In genomic region chr12:132143328-132144071, GRCh38 we compare ENCODE assay signal across 8 cellular contexts. TPM values are rescaled to one million over a fixed set of nuclear protein-coding genes. Genes with fewer than 3 reads are reported as not detected.
A peak's percentile ranks its signal among the peaks of the same experiment; 100 is the strongest.
DNase-seq lines count a peak whose midpoint lies in the region; ATAC-seq and TF ChIP-seq lines count a peak whose summit lies in the region.

No MANE protein-coding gene starts in this region.

- TF ChIP-seq POLR2A in IMR-90 (IDR thresholded peaks at IDR 0.05; ENCODE audit: low read depth, low read length): no peak

- H3K9me1 ChIP-seq in IMR-90 (ENCODE audit: insufficient read depth, low read length): 0 out of 2 replicates have a peak, but pooled peaks cover 3% of the 10 kb centered on the region

- H2BK5ac ChIP-seq in IMR-90 (ENCODE audit: low read depth, low read length, poor library complexity, severe bottlenecking): no peak overlapping the region

- peaks cover 13 to 40% of the 10 kb centered on the region in 2 experiments for H3K79me1 ChIP-seq in IMR-90 (ENCODE audit: low read depth in 1 of 2, low read length in 2 of 2)

- no peak overlapping the region for H4K8ac ChIP-seq in IMR-90 (ENCODE audit: low read depth in 2 of 2, low read length in 2 of 2)

- H3K27ac Mint-ChIP-seq in activated naive CD8-positive, alpha-beta T cell treated with anti-CD3 and anti-CD28 coated beads, Interleukin-2, amount 50 U/mL, for 24 hours: peak overlapping the region; percentile 55

- intact Hi-C loops in IMR-90 (cut with micrococcal nuclease): no loop called here

- peak; percentile 28 for ATAC-seq in GM21515 (IDR thresholded peaks at IDR 0.05; ENCODE audit: unreplicated experiment)
- peak; percentile 53 for ATAC-seq in IMR-90 (ENCODE audit: low read depth)
- peak; percentile 37 for ATAC-seq in activated naive CD8-positive, alpha-beta T cell treated with anti-CD3 and anti-CD28 coated beads, Interleukin-2, amount 50 U/mL, for 24 hours

- no peak overlapping the region for H4K5ac ChIP-seq in IMR-90 (ENCODE audit: low read depth, low read length)

- peak overlapping the region; percentile 84 for H3K4me3 Mint-ChIP-seq in activated naive CD8-positive, alpha-beta T cell treated with anti-CD3 and anti-CD28 coated beads, Interleukin-2, amount 50 U/mL, for 24 hours

- H3K4me2 ChIP-seq in DOHH2 (ENCODE audit: low read length): peak overlapping the region; percentile 77
- H3K4me2 ChIP-seq in IMR-90 (ENCODE audit: low read depth, low read length): peak overlapping the region; percentile 98

- H3K14ac ChIP-seq in IMR-90 (replicated peaks; ENCODE audit: low read depth, low read length): no peak overlapping the region

- no peaks in the 10 kb centered on the region for H3K9me3 ChIP-seq in DOHH2 (ENCODE audit: control insufficient read depth, insufficient read depth, low read length)
- H3K9me3 ChIP-seq in IMR-90 (ENCODE audit: control insufficient read depth, insufficient read depth, low read length): no peaks in the 10 kb centered on the region
- H3K9me3 ChIP-seq in subcutaneous abdominal adipose tissue (ENCODE audit: control insufficient read depth in 5 of 5, low read length in 5 of 5): no peaks in the 10 kb centered on the region

- no peak overlapping the region for H2BK15ac ChIP-seq in IMR-90 (ENCODE audit: low read depth, low read length)

- H3K79me2 ChIP-seq in DOHH2 (ENCODE audit: control insufficient read depth, low read length): peaks cover 70% of the 10 kb centered on the region

- in situ Hi-C loops in IMR-90 (cut with MboI; ENCODE audit: low sequenced_read_pairs): no loop called here

- no peak overlapping the region for H2BK20ac ChIP-seq in IMR-90 (ENCODE audit: low read depth, low read length)

- POLR2A ChIA-PET in IMR-90 (lab: Charles Lee; ENCODE audit: unreplicated experiment): no interaction called here

- H3K27me3 Mint-ChIP-seq in activated naive CD8-positive, alpha-beta T cell treated with anti-CD3 and anti-CD28 coated beads, Interleukin-2, amount 50 U/mL, for 24 hours: peaks cover 2% of the 10 kb centered on the region

- peaks cover 12% of the 10 kb centered on the region for H3K36me3 Mint-ChIP-seq in activated naive CD8-positive, alpha-beta T cell treated with anti-CD3 and anti-CD28 coated beads, Interleukin-2, amount 50 U/mL, for 24 hours (ENCODE audit: low read depth)

- H3K9me2 ChIP-seq in DOHH2 (replicated peaks; ENCODE audit: control insufficient read depth, low read length): no peaks in the 10 kb centered on the region

- H3K9ac ChIP-seq in IMR-90 (ENCODE audit: low read depth, low read length) (peak overlapping the region; percentile 12; the same call in 1 of the 2 replicates), subcutaneous abdominal adipose tissue (ENCODE audit: low read length in 5 of 5) (peak overlapping the region in 4 of 5 donors; percentile 66 to 84 (median 78))

- no peaks in the 10 kb centered on the region for H3K9me3 Mint-ChIP-seq in activated naive CD8-positive, alpha-beta T cell treated with anti-CD3 and anti-CD28 coated beads, Interleukin-2, amount 50 U/mL, for 24 hours

- H2AK9ac ChIP-seq in IMR-90 (replicated peaks; ENCODE audit: low read depth, low read length, poor library complexity): peak overlapping the region; percentile 65

- no peak overlapping the region for H2BK120ac ChIP-seq in IMR-90 (ENCODE audit: low read depth, low read length)

- H3K27ac ChIP-seq in DOHH2 (ENCODE audit: low read depth, low read length): no peak overlapping the region
- H3K27ac ChIP-seq in IMR-90 (ENCODE audit: insufficient read depth, low read length): peak overlapping the region; percentile 22; the same call in 1 of the 2 replicates
- H3K27ac ChIP-seq in subcutaneous abdominal adipose tissue (ENCODE audit: low read depth, low read length): no peak overlapping the region

- dilution Hi-C loops in IMR-90 (cut with HindIII; ENCODE audit: low sequenced_read_pairs, unreplicated experiment): no loop called here

- no peak overlapping the region for H3K4ac ChIP-seq in IMR-90 (ENCODE audit: low read depth, low read length)

- H3K27me3 ChIP-seq in DOHH2 (ENCODE audit: control insufficient read depth, low read length): no peaks in the 10 kb centered on the region
- no peaks in the 10 kb centered on the region for H3K27me3 ChIP-seq in IMR-90 (ENCODE audit: control insufficient read depth, insufficient read depth, low read length)
- H3K27me3 ChIP-seq in kidney epithelial cell (ENCODE audit: control insufficient read depth, insufficient read depth, low read length): no peaks in the 10 kb centered on the region
- no peaks in the 10 kb centered on the region for H3K27me3 ChIP-seq in subcutaneous abdominal adipose tissue (ENCODE audit: control insufficient read depth in 5 of 5, insufficient read depth in 4 of 5, low read length in 5 of 5)

- no peaks in the 10 kb centered on the region for H3F3A ChIP-seq in DOHH2 (ENCODE audit: control insufficient read depth, insufficient read depth)

- TF ChIP-seq RAD21 in IMR-90 (IDR thresholded peaks at IDR 0.05; ENCODE audit: low read length): no peak

- H4K20me1 ChIP-seq in DOHH2 (ENCODE audit: control insufficient read depth, insufficient read depth, low read depth, low read length) (peaks cover 8% of the 10 kb centered on the region), IMR-90 (ENCODE audit: insufficient read depth, low read length) (peaks cover 5% of the 10 kb centered on the region; the same call in 1 of the 2 replicates)

- no peak for TF ChIP-seq CTCF in DOHH2 (IDR thresholded peaks at IDR 0.05; ENCODE audit: low read depth, low read length, poor library complexity, severe bottlenecking)
- no peak for TF ChIP-seq CTCF in IMR-90 (conservative IDR thresholded peaks at IDR 0.05; ENCODE audit: low read depth, low read length)
- no peak for TF ChIP-seq CTCF in kidney epithelial cell (IDR thresholded peaks at IDR 0.05; ENCODE audit: insufficient read depth, low read length, poor library complexity, severe bottlenecking)

- peak overlapping the region; percentile 99 for H2AFZ ChIP-seq in IMR-90 (replicated peaks; ENCODE audit: low read length, poor library complexity)

- no peak overlapping the region for H3K56ac ChIP-seq in IMR-90 (ENCODE audit: extremely low read depth, insufficient read depth, low read length)

- peaks cover 29% of the 10 kb centered on the region for H3K4me1 Mint-ChIP-seq in activated naive CD8-positive, alpha-beta T cell treated with anti-CD3 and anti-CD28 coated beads, Interleukin-2, amount 50 U/mL, for 24 hours

- H3K4me3 ChIP-seq in DOHH2 (ENCODE audit: low read length): peak overlapping the region; percentile 99
- H3K4me3 ChIP-seq in IMR-90 (ENCODE audit: insufficient read depth, low read depth, low read length): peak overlapping the region; percentile 95
- H3K4me3 ChIP-seq in kidney epithelial cell (ENCODE audit: low read depth, low read length): peak overlapping the region; percentile 94
- peak overlapping the region; percentile 54 to 86 (median 72) for H3K4me3 ChIP-seq in subcutaneous abdominal adipose tissue (ENCODE audit: low read depth in 1 of 5, low read length in 5 of 5)

- H3K36me3 ChIP-seq in DOHH2 (ENCODE audit: control insufficient read depth, low read length) (peaks cover 73% of the 10 kb centered on the region), IMR-90 (ENCODE audit: control insufficient read depth, insufficient read depth, low read length) (peaks cover 46% of the 10 kb centered on the region), kidney epithelial cell (ENCODE audit: control insufficient read depth, insufficient read depth, low read length) (no peaks in the 10 kb centered on the region), subcutaneous abdominal adipose tissue (ENCODE audit: control insufficient read depth in 5 of 5, insufficient read depth in 5 of 5, low read length in 5 of 5) (peaks cover 0 to 61% (median 46%) of the 10 kb centered on the region in 5 donors)

- no peak for DNase-seq in IMR-90
- DNase-seq in activated naive CD8-positive, alpha-beta T cell treated with anti-CD3 and anti-CD28 coated beads, Interleukin-2, amount 50 U/mL, for 24 hours: peak; percentile 30
- no peak for DNase-seq in kidney epithelial cell (ENCODE audit: low read depth)
- DNase-seq in pons (ENCODE audit: low spot score): no peak
- DNase-seq in NCI-H345 (lab: John Stamatoyannopoulos, UW): no peak

- 4% methylated on average over 42 of the region's 82 CpGs; no CpG with 5 or more reads in 1 of the 2 experiments for WGBS in IMR-90 (ENCODE audit: extremely low coverage in 2 of 2, insufficient read length in 1 of 2), 2 experiments

- CTCF ChIA-PET in IMR-90 (lab: Yijun Ruan, JAX): no interaction called here

- no TSS peak for BruUV-seq in IMR-90 (replicated peaks; lab: Mats Ljungman, UMichigan)

- H3K23ac ChIP-seq in IMR-90 (ENCODE audit: low read depth, low read length): no peak overlapping the region

- no peak overlapping the region for H3K18ac ChIP-seq in IMR-90 (ENCODE audit: low read depth, low read length)

- H3K4me1 ChIP-seq in DOHH2 (ENCODE audit: control insufficient read depth, low read length): peaks cover 19% of the 10 kb centered on the region
- H3K4me1 ChIP-seq in IMR-90 (ENCODE audit: control insufficient read depth, insufficient read depth, low read length): peaks cover 9% of the 10 kb centered on the region
- peaks cover 10 to 30% (median 25%) of the 10 kb centered on the region in 5 donors for H3K4me1 ChIP-seq in subcutaneous abdominal adipose tissue (ENCODE audit: control insufficient read depth in 5 of 5, insufficient read depth in 5 of 5, low read length in 5 of 5)

- H2AK5ac ChIP-seq in IMR-90 (ENCODE audit: low read depth, low read length): no peak overlapping the region

- no peak overlapping the region for H4K91ac ChIP-seq in IMR-90 (ENCODE audit: insufficient read depth, low read depth, low read length)

TF ChIP-seq in IMR-90, 13 proteins besides CTCF, POLR2A, EP300 and RAD21:
- TF ChIP-seq USF2 (IDR thresholded peaks at IDR 0.05; ENCODE audit: low read depth, low read length) (no peak), BHLHE40 (IDR thresholded peaks at IDR 0.05; ENCODE audit: low read depth, low read length) (peak; percentile 41; the same call in 1 of the 2 replicates)

RNA-seq across cellular contexts. Expression of gene DDX51, which starts 0.6 kb away (rescaled TPM):
- total RNA-seq in IMR-90 (2012; rRNA removed): 3.3 and 3.8 TPM in 2 replicates
- polyA plus RNA-seq in IMR-90 (2012; rRNA removed): 14.5 and 17.2 TPM in 2 replicates
- 10.6 and 16.7 TPM in 2 replicates for polyA plus RNA-seq in IMR-90 (2012; cell fraction: cytosol; rRNA removed)
- 29.6 and 67.5 TPM in 2 replicates for polyA plus RNA-seq in IMR-90 (2012; cell fraction: nucleus; rRNA removed; ENCODE audit: low replicate concordance)
- total RNA-seq in kidney epithelial cell: 15.7 and 18.9 TPM in 2 replicates

RNA-seq across cellular contexts. Expression of gene NOC4L, which starts 0.8 kb away (rescaled TPM):
- total RNA-seq in IMR-90 (2012; rRNA removed) (5.2 and 6.1 TPM in 2 replicates), kidney epithelial cell (23.8 and 35.5 TPM in 2 replicates)
- 13.4 and 17.0 TPM in 2 replicates for polyA plus RNA-seq in IMR-90 (2012; rRNA removed)
- polyA plus RNA-seq in IMR-90 (2012; cell fraction: cytosol; rRNA removed): 12.0 and 16.4 TPM in 2 replicates
- polyA plus RNA-seq in IMR-90 (2012; cell fraction: nucleus; rRNA removed; ENCODE audit: low replicate concordance): 12.2 and 32.5 TPM in 2 replicates
